In the genomic region with DNA sequence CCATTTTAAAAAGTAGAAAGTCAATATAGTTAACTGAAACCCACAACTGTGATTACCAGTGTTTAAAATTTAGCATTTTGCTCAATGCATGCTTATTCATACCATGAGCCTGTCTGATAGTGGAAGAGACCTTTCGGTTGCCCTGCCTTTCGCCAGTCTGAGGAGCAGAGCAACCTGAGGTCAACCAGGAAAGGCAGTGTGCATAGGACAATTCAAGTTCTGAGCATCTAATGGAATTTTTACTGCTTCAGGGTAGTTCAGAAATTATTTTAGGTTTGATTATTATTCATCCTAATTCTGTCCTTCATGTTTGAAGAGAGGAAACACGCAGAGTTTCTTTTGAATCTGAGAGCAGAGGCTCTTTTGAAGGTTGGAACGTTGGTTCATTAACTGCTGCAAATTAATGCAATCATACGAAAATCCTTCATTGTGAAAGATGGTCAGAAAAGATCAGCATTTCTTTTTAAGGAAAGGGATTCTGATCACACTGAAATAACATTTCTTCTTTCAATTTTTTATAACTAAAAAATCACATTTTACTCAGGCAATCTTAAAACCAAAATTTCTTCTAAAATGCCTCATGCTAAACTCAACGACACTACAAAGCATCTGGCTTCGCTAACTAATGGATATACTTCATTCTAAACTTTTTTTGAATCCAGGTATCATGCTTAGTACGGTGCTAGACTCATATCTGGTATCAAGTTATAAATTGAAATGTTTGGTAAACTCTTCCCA, we compare ENCODE assay signal across 9 cellular contexts.
DNase-seq lines count a peak whose midpoint lies in the region; TF ChIP-seq lines count a peak whose summit lies in the region.
"Had no signal": no experiment of that assay in that cellular context is flagged by ENCODE, and none has a peak within 500 bp of the region (broad histone marks: within the 10 kb centered on the region; RNA-seq: fewer than 3 reads in every experiment).

No MANE protein-coding gene starts in this region.

- no peaks in the 10 kb centered on the region for H3K36me3 Mint-ChIP-seq in activated naive CD8-positive, alpha-beta T cell

- peaks cover 0 to 7% of the 10 kb centered on the region in 2 donors for H3K4me1 ChIP-seq in mucosa of rectum (ENCODE audit: control insufficient read depth in 2 of 2, insufficient read depth in 2 of 2, low read length in 2 of 2)
- H3K4me1 ChIP-seq in tibial nerve, result peaks cover 0 to 66% (median 44%) of the 10 kb centered on the region in 4 donors

- H3K27me3 Mint-ChIP-seq in activated naive CD8-positive, alpha-beta T cell, result no peaks in the 10 kb centered on the region

- no peaks in the 10 kb centered on the region for H3K9me3 Mint-ChIP-seq in activated naive CD8-positive, alpha-beta T cell (ENCODE audit: low read depth)

- H3K4me1 Mint-ChIP-seq in activated naive CD8-positive, alpha-beta T cell (ENCODE audit: low read depth), result peaks cover 86% of the 10 kb centered on the region

- H3K27ac ChIP-seq in mucosa of rectum (ENCODE audit: low read depth in 2 of 2, low read length in 2 of 2) (peak overlapping the region; percentile 45 to 71), tibial nerve (peak overlapping the region in 3 of 4 donors; percentile 52 to 83 (median 77))
- H3K27ac ChIP-seq: cardiac muscle cell had no signal

- no peaks in the 10 kb centered on the region for H3K27me3 ChIP-seq in mucosa of rectum (ENCODE audit: control insufficient read depth in 2 of 2, insufficient read depth in 2 of 2, low read length in 2 of 2)
- no peaks in the 10 kb centered on the region for H3K27me3 ChIP-seq in tibial nerve
- H3K27me3 ChIP-seq: cardiac muscle cell had no signal

- no peak for TF ChIP-seq EP300 in tibial nerve (IDR thresholded peaks at IDR 0.05)

- peak overlapping the region; percentile 74 for H3K4me3 Mint-ChIP-seq in activated naive CD8-positive, alpha-beta T cell

- peak; percentile 11 for DNase-seq in activated naive CD4-positive, alpha-beta T cell treated with Interleukin-2 at 50 U/mL for 16 hours
- no peak for DNase-seq in activated naive CD4-positive, alpha-beta T cell (lab: John Stamatoyannopoulos, UW)
- DNase-seq in tibial nerve (ENCODE audit: low spot score in 2 of 2) (no peak), NCI-H2081 treated with DMSO at 0.1 percent for 48 hours (lab: John Stamatoyannopoulos, UW) (no peak), NCI-H146 (lab: John Stamatoyannopoulos, UW) (no peak)
- DNase-seq in activated CD4-positive, CD25-positive, alpha-beta regulatory T cell (lab: John Stamatoyannopoulos, UW), result no peak

- H3K36me3 ChIP-seq in mucosa of rectum (ENCODE audit: control insufficient read depth in 2 of 2, insufficient read depth in 2 of 2, low read length in 2 of 2) (no peaks in the 10 kb centered on the region), tibial nerve (no peaks in the 10 kb centered on the region)
- H3K36me3 ChIP-seq: cardiac muscle cell had no signal

- H3K9ac ChIP-seq in mucosa of rectum (ENCODE audit: low read depth in 1 of 2, low read length in 2 of 2), result no peak overlapping the region

- TF ChIP-seq POLR2A in tibial nerve (IDR thresholded peaks at IDR 0.05), result no peak

- H3K9me3 ChIP-seq in mucosa of rectum (ENCODE audit: control insufficient read depth in 2 of 2, low read length in 2 of 2) (no peaks in the 10 kb centered on the region), tibial nerve (no peaks in the 10 kb centered on the region)

- TF ChIP-seq CTCF in tibial nerve (IDR thresholded peaks at IDR 0.05), result no peak

- peak overlapping the region; percentile 98 for H3K27ac Mint-ChIP-seq in activated naive CD8-positive, alpha-beta T cell

- WGBS in tibial nerve, 2 donors, result 47 to 60% methylated on average over 8 of the region's 8 CpGs

- H3K4me3 ChIP-seq in mucosa of rectum (ENCODE audit: low read length in 2 of 2) (peak overlapping the region; percentile 22 to 56), tibial nerve (peak overlapping the region in 2 of 4 donors; percentile 0 to 21)
- H3K4me3 ChIP-seq: cardiac muscle cell had no signal
